In the genomic region with DNA sequence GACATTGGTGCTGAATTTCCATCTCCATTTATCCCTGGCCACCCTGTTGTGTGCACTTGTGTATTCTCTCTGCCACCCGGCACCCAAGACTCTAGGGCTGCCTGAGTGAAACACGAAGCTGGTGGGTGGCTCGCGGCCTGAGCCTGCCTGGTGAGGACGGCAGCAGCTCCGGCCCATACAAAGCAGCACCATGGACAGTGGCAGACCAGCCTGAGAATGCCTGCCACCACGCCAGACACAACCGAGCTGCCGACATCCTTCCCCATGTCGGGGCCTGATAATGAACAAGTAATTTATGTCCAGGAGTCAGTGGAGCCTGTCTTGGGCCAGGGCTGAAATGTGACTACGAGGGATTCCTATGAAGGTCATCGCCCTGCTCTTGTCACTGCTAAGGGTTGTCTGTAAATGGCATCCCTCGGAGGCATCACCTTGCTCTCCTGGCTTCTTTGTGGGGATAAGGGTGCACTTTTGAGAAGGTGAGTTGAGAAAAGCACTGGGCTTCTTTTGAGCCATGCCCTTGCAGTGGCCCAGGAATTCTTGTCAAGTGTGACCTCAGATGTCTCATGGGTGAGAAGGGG, we compare ENCODE assay signal across 1 cellular context.
TF ChIP-seq lines count a peak whose summit lies in the region.

No MANE protein-coding gene starts in this region.

TF ChIP-seq in HepG2, 621 proteins besides CTCF, POLR2A, EP300 and RAD21 (continued from another document and continues in another):
- TF ChIP-seq, protein P1, sequence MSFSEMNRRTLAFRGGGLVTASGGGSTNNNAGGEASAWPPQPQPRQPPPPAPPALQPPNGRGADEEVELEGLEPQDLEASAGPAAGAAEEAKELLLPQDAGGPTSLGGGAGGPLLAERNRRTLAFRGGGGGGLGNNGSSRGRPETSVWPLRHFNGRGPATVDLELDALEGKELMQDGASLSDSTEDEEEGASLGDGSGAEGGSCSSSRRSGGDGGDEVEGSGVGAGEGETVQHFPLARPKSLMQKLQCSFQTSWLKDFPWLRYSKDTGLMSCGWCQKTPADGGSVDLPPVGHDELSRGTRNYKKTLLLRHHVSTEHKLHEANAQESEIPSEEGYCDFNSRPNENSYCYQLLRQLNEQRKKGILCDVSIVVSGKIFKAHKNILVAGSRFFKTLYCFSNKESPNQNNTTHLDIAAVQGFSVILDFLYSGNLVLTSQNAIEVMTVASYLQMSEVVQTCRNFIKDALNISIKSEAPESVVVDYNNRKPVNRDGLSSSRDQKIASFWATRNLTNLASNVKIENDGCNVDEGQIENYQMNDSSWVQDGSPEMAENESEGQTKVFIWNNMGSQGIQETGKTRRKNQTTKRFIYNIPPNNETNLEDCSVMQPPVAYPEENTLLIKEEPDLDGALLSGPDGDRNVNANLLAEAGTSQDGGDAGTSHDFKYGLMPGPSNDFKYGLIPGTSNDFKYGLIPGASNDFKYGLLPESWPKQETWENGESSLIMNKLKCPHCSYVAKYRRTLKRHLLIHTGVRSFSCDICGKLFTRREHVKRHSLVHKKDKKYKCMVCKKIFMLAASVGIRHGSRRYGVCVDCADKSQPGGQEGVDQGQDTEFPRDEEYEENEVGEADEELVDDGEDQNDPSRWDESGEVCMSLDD (CRISPR knock-in tag; IDR thresholded peaks at IDR 0.05; ENCODE audit: borderline replicate concordance) = no peak
- TF ChIP-seq HMGA1 (CRISPR knock-in tag; conservative IDR thresholded peaks at IDR 0.05) (no peak), ZNF674 (CRISPR knock-in tag; IDR thresholded peaks at IDR 0.05; ENCODE audit: low read depth) (no peak), RFX3 (CRISPR knock-in tag; IDR thresholded peaks at IDR 0.05) (no peak), ZNF75D (CRISPR knock-in tag; IDR thresholded peaks at IDR 0.05; ENCODE audit: borderline replicate concordance) (no peak), SOX6 (IDR thresholded peaks at IDR 0.05) (no peak), SOX6 (CRISPR knock-in tag; IDR thresholded peaks at IDR 0.05) (no peak), PPARG (CRISPR knock-in tag; conservative IDR thresholded peaks at IDR 0.05) (no peak), ZNF282 (IDR thresholded peaks at IDR 0.05; ENCODE audit: partially characterized antibody) (no peak), CCAR2 (optimal IDR thresholded peaks at IDR 0.05; ENCODE audit: low read depth, low read length) (no peak), RARA (CRISPR knock-in tag; IDR thresholded peaks at IDR 0.05) (no peak), ZNF713 (CRISPR knock-in tag; IDR thresholded peaks at IDR 0.05) (no peak), NBN (conservative IDR thresholded peaks at IDR 0.05) (no peak), ZNF124 (CRISPR knock-in tag; IDR thresholded peaks at IDR 0.05) (0 out of 2 replicates have a peak, but pooled peaks have one; percentile 69), HNRNPLL (IDR thresholded peaks at IDR 0.05; ENCODE audit: low read depth, low read length, poor library complexity, severe bottlenecking) (no peak), PHF8 (CRISPR knock-in tag; IDR thresholded peaks at IDR 0.05) (no peak), IKZF4 (CRISPR knock-in tag; IDR thresholded peaks at IDR 0.05; ENCODE audit: borderline replicate concordance, low read depth, not compliant biosample characterization) (no peak), ZNF615 (CRISPR knock-in tag; IDR thresholded peaks at IDR 0.05; ENCODE audit: borderline replicate concordance) (no peak), ZNF761 (CRISPR knock-in tag; conservative IDR thresholded peaks at IDR 0.05) (no peak), SRY (CRISPR knock-in tag; IDR thresholded peaks at IDR 0.05) (peak; percentile 89), ZKSCAN8 (CRISPR knock-in tag; IDR thresholded peaks at IDR 0.05; ENCODE audit: borderline replicate concordance) (no peak), WIZ (CRISPR knock-in tag; IDR thresholded peaks at IDR 0.05) (peak; percentile 88), KDM4B (CRISPR knock-in tag; IDR thresholded peaks at IDR 0.05) (no peak)
- TF ChIP-seq, protein P2, sequence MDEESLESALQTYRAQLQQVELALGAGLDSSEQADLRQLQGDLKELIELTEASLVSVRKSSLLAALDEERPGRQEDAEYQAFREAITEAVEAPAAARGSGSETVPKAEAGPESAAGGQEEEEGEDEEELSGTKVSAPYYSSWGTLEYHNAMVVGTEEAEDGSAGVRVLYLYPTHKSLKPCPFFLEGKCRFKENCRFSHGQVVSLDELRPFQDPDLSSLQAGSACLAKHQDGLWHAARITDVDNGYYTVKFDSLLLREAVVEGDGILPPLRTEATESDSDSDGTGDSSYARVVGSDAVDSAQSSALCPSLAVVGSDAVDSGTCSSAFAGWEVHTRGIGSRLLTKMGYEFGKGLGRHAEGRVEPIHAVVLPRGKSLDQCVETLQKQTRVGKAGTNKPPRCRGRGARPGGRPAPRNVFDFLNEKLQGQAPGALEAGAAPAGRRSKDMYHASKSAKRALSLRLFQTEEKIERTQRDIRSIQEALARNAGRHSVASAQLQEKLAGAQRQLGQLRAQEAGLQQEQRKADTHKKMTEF (CRISPR knock-in tag; IDR thresholded peaks at IDR 0.05) = no peak
- TF ChIP-seq, protein P3, sequence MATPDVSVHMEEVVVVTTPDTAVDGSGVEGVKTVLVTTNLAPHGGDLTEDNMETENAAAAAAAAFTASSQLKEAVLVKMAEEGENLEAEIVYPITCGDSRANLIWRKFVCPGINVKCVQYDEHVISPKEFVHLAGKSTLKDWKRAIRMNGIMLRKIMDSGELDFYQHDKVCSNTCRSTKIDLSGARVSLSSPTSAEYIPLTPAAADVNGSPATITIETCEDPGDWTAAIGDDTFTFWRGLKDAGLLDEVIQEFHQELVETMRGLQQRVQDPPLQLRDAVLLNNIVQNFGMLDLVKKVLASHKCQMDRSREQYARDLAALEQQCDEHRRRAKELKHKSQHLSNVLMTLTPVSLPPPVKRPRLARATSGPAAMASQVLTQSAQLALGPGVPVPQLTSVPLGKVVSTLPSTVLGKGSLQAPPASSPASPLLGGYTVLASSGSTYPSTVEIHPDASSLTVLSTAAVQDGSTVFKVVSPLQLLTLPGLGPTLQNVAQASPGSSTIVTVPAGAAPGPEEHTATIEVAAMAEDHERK (CRISPR knock-in tag; IDR thresholded peaks at IDR 0.05; ENCODE audit: low read depth) = no peak
- TF ChIP-seq, protein P4, sequence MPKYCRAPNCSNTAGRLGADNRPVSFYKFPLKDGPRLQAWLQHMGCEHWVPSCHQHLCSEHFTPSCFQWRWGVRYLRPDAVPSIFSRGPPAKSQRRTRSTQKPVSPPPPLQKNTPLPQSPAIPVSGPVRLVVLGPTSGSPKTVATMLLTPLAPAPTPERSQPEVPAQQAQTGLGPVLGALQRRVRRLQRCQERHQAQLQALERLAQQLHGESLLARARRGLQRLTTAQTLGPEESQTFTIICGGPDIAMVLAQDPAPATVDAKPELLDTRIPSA (CRISPR knock-in tag; IDR thresholded peaks at IDR 0.05; ENCODE audit: borderline replicate concordance) = no peak
- TF ChIP-seq, protein P5, sequence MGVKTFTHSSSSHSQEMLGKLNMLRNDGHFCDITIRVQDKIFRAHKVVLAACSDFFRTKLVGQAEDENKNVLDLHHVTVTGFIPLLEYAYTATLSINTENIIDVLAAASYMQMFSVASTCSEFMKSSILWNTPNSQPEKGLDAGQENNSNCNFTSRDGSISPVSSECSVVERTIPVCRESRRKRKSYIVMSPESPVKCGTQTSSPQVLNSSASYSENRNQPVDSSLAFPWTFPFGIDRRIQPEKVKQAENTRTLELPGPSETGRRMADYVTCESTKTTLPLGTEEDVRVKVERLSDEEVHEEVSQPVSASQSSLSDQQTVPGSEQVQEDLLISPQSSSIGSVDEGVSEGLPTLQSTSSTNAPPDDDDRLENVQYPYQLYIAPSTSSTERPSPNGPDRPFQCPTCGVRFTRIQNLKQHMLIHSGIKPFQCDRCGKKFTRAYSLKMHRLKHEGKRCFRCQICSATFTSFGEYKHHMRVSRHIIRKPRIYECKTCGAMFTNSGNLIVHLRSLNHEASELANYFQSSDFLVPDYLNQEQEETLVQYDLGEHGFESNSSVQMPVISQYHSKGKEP (CRISPR knock-in tag; IDR thresholded peaks at IDR 0.05) = 0 out of 2 replicates have a peak, but pooled peaks have one; percentile 63
- TF ChIP-seq, protein P6, sequence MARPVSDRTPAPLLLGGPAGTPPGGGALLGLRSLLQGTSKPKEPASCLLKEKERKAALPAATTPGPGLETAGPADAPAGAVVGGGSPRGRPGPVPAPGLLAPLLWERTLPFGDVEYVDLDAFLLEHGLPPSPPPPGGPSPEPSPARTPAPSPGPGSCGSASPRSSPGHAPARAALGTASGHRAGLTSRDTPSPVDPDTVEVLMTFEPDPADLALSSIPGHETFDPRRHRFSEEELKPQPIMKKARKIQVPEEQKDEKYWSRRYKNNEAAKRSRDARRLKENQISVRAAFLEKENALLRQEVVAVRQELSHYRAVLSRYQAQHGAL (CRISPR knock-in tag; IDR thresholded peaks at IDR 0.05; ENCODE audit: not compliant biosample characterization) = peak; percentile 35
- TF ChIP-seq, protein P7, sequence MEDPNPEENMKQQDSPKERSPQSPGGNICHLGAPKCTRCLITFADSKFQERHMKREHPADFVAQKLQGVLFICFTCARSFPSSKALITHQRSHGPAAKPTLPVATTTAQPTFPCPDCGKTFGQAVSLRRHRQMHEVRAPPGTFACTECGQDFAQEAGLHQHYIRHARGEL (CRISPR knock-in tag; IDR thresholded peaks at IDR 0.05) = no peak
- TF ChIP-seq, protein P8, sequence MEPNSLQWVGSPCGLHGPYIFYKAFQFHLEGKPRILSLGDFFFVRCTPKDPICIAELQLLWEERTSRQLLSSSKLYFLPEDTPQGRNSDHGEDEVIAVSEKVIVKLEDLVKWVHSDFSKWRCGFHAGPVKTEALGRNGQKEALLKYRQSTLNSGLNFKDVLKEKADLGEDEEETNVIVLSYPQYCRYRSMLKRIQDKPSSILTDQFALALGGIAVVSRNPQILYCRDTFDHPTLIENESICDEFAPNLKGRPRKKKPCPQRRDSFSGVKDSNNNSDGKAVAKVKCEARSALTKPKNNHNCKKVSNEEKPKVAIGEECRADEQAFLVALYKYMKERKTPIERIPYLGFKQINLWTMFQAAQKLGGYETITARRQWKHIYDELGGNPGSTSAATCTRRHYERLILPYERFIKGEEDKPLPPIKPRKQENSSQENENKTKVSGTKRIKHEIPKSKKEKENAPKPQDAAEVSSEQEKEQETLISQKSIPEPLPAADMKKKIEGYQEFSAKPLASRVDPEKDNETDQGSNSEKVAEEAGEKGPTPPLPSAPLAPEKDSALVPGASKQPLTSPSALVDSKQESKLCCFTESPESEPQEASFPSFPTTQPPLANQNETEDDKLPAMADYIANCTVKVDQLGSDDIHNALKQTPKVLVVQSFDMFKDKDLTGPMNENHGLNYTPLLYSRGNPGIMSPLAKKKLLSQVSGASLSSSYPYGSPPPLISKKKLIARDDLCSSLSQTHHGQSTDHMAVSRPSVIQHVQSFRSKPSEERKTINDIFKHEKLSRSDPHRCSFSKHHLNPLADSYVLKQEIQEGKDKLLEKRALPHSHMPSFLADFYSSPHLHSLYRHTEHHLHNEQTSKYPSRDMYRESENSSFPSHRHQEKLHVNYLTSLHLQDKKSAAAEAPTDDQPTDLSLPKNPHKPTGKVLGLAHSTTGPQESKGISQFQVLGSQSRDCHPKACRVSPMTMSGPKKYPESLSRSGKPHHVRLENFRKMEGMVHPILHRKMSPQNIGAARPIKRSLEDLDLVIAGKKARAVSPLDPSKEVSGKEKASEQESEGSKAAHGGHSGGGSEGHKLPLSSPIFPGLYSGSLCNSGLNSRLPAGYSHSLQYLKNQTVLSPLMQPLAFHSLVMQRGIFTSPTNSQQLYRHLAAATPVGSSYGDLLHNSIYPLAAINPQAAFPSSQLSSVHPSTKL (CRISPR knock-in tag; IDR thresholded peaks at IDR 0.05) = 0 out of 2 replicates have a peak, but pooled peaks have one; percentile 8
- TF ChIP-seq, protein P9, sequence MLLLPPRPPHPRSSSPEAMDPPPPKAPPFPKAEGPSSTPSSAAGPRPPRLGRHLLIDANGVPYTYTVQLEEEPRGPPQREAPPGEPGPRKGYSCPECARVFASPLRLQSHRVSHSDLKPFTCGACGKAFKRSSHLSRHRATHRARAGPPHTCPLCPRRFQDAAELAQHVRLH (CRISPR knock-in tag; IDR thresholded peaks at IDR 0.05; ENCODE audit: borderline replicate concordance, low read depth) = peak; percentile 46; the same call in 1 of the 2 replicates
- TF ChIP-seq, protein P10, sequence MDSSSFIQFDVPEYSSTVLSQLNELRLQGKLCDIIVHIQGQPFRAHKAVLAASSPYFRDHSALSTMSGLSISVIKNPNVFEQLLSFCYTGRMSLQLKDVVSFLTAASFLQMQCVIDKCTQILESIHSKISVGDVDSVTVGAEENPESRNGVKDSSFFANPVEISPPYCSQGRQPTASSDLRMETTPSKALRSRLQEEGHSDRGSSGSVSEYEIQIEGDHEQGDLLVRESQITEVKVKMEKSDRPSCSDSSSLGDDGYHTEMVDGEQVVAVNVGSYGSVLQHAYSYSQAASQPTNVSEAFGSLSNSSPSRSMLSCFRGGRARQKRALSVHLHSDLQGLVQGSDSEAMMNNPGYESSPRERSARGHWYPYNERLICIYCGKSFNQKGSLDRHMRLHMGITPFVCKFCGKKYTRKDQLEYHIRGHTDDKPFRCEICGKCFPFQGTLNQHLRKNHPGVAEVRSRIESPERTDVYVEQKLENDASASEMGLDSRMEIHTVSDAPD (CRISPR knock-in tag; IDR thresholded peaks at IDR 0.05) = peak; percentile 26; the same call in 1 of the 2 replicates
- TF ChIP-seq, protein P11, sequence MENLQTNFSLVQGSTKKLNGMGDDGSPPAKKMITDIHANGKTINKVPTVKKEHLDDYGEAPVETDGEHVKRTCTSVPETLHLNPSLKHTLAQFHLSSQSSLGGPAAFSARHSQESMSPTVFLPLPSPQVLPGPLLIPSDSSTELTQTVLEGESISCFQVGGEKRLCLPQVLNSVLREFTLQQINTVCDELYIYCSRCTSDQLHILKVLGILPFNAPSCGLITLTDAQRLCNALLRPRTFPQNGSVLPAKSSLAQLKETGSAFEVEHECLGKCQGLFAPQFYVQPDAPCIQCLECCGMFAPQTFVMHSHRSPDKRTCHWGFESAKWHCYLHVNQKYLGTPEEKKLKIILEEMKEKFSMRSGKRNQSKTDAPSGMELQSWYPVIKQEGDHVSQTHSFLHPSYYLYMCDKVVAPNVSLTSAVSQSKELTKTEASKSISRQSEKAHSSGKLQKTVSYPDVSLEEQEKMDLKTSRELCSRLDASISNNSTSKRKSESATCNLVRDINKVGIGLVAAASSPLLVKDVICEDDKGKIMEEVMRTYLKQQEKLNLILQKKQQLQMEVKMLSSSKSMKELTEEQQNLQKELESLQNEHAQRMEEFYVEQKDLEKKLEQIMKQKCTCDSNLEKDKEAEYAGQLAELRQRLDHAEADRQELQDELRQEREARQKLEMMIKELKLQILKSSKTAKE (CRISPR knock-in tag; IDR thresholded peaks at IDR 0.05; ENCODE audit: borderline replicate concordance) = no peak
- TF ChIP-seq, protein P12, sequence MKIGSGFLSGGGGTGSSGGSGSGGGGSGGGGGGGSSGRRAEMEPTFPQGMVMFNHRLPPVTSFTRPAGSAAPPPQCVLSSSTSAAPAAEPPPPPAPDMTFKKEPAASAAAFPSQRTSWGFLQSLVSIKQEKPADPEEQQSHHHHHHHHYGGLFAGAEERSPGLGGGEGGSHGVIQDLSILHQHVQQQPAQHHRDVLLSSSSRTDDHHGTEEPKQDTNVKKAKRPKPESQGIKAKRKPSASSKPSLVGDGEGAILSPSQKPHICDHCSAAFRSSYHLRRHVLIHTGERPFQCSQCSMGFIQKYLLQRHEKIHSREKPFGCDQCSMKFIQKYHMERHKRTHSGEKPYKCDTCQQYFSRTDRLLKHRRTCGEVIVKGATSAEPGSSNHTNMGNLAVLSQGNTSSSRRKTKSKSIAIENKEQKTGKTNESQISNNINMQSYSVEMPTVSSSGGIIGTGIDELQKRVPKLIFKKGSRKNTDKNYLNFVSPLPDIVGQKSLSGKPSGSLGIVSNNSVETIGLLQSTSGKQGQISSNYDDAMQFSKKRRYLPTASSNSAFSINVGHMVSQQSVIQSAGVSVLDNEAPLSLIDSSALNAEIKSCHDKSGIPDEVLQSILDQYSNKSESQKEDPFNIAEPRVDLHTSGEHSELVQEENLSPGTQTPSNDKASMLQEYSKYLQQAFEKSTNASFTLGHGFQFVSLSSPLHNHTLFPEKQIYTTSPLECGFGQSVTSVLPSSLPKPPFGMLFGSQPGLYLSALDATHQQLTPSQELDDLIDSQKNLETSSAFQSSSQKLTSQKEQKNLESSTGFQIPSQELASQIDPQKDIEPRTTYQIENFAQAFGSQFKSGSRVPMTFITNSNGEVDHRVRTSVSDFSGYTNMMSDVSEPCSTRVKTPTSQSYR (CRISPR knock-in tag; IDR thresholded peaks at IDR 0.05; ENCODE audit: borderline replicate concordance) = peak; percentile 19; the same call in 1 of the 2 replicates
